ENCODE assay signal across 2 cellular contexts in genomic region chr22:38709306-38709705, GRCh38.
TF ChIP-seq lines count a peak whose summit lies in the region.

No MANE protein-coding gene starts in this region.

TF ChIP-seq in GM12891, 5 proteins besides CTCF, POLR2A, EP300 and RAD21 (continued from another document):
- TF ChIP-seq PAX5 (IDR thresholded peaks at IDR 0.05; ENCODE audit: insufficient read depth, low read length, severe bottlenecking) (no peak), POU2F2 (IDR thresholded peaks at IDR 0.05; ENCODE audit: low read depth, low read length) (no peak)

TF ChIP-seq in WTC11, 78 proteins besides CTCF, POLR2A, EP300 and RAD21 (continued from another document):
- no peak for TF ChIP-seq AR (CRISPR knock-in tag; IDR thresholded peaks at IDR 0.05)
- no peak for TF ChIP-seq ZNF423 (CRISPR knock-in tag; IDR thresholded peaks at IDR 0.05)
- TF ChIP-seq CREB1 (CRISPR knock-in tag; IDR thresholded peaks at IDR 0.05) = no peak
- TF ChIP-seq, protein P1, sequence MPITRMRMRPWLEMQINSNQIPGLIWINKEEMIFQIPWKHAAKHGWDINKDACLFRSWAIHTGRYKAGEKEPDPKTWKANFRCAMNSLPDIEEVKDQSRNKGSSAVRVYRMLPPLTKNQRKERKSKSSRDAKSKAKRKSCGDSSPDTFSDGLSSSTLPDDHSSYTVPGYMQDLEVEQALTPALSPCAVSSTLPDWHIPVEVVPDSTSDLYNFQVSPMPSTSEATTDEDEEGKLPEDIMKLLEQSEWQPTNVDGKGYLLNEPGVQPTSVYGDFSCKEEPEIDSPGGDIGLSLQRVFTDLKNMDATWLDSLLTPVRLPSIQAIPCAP (CRISPR knock-in tag; IDR thresholded peaks at IDR 0.05) = no peak
- TF ChIP-seq ZNF416 (CRISPR knock-in tag; IDR thresholded peaks at IDR 0.05) = no peak
- no peak for TF ChIP-seq ELF4 (CRISPR knock-in tag; IDR thresholded peaks at IDR 0.05; ENCODE audit: low read depth)
- TF ChIP-seq, protein P2, sequence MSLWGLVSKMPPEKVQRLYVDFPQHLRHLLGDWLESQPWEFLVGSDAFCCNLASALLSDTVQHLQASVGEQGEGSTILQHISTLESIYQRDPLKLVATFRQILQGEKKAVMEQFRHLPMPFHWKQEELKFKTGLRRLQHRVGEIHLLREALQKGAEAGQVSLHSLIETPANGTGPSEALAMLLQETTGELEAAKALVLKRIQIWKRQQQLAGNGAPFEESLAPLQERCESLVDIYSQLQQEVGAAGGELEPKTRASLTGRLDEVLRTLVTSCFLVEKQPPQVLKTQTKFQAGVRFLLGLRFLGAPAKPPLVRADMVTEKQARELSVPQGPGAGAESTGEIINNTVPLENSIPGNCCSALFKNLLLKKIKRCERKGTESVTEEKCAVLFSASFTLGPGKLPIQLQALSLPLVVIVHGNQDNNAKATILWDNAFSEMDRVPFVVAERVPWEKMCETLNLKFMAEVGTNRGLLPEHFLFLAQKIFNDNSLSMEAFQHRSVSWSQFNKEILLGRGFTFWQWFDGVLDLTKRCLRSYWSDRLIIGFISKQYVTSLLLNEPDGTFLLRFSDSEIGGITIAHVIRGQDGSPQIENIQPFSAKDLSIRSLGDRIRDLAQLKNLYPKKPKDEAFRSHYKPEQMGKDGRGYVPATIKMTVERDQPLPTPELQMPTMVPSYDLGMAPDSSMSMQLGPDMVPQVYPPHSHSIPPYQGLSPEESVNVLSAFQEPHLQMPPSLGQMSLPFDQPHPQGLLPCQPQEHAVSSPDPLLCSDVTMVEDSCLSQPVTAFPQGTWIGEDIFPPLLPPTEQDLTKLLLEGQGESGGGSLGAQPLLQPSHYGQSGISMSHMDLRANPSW (CRISPR knock-in tag; conservative IDR thresholded peaks at IDR 0.05; ENCODE audit: low read depth) = no peak
- TF ChIP-seq, protein P3, sequence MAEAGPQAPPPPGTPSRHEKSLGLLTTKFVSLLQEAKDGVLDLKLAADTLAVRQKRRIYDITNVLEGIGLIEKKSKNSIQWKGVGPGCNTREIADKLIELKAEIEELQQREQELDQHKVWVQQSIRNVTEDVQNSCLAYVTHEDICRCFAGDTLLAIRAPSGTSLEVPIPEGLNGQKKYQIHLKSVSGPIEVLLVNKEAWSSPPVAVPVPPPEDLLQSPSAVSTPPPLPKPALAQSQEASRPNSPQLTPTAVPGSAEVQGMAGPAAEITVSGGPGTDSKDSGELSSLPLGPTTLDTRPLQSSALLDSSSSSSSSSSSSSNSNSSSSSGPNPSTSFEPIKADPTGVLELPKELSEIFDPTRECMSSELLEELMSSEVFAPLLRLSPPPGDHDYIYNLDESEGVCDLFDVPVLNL (CRISPR knock-in tag; IDR thresholded peaks at IDR 0.05; ENCODE audit: borderline replicate concordance, low read depth) = no peak
- TF ChIP-seq, protein P4, sequence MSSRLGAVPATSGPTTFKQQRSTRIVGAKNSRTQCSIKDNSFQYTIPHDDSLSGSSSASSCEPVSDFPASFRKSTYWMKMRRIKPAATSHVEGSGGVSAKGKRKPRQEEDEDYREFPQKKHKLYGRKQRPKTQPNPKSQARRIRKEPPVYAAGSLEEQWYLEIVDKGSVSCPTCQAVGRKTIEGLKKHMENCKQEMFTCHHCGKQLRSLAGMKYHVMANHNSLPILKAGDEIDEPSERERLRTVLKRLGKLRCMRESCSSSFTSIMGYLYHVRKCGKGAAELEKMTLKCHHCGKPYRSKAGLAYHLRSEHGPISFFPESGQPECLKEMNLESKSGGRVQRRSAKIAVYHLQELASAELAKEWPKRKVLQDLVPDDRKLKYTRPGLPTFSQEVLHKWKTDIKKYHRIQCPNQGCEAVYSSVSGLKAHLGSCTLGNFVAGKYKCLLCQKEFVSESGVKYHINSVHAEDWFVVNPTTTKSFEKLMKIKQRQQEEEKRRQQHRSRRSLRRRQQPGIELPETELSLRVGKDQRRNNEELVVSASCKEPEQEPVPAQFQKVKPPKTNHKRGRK (CRISPR knock-in tag; IDR thresholded peaks at IDR 0.05; ENCODE audit: borderline replicate concordance) = no peak
- no peak for TF ChIP-seq FOXK1 (CRISPR knock-in tag; IDR thresholded peaks at IDR 0.05)
- no peak for TF ChIP-seq ZNF317 (CRISPR knock-in tag; IDR thresholded peaks at IDR 0.05; ENCODE audit: borderline replicate concordance, low read depth)
